Comparison of ENCODE assay signal across 9 cellular contexts in the genomic region with DNA sequence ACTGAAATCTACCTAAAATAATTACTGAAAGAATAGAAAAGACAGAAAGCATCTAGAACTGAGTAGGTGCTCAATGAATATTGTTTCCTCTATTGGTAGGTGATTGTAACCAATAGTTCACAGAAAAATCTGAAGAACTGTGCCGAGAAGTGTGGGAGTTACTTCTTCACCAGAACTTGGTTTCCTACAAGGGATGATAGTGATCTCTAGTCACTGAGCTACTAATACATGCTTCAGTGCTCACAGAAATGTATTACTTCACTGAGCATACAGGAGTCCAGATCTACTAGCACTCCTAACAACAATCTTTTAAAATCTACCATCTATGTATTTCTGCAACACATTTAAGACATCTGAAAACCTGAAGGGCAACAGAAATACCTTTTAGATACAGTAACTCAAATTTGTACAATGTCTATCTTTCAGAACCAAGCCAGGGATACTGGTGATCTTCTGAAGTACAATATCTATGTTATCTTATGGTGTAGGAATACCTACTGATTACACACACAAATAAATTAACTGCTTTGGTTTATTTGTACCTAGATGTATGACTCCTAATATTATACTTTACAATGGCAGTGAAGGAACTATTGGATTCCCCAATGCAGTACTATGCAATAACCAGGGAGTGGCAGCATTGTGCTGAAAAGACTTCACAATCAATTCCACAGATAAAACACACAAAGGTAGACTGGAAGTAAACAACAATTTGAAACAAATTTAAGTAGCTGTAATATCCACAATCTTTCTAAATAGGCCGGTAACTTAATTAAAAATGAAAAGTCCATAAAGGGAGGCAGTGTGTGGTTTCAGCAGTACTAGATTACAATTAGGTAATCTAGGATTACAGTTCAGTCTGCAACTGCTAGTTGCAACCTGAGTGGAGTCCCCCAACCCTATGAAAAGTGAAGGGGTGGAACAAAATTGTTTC.
DNase-seq lines count a peak whose midpoint lies in the region; FAIRE-seq and TF ChIP-seq lines count a peak whose summit lies in the region.
"Had no signal": no experiment of that assay in that cellular context is flagged by ENCODE, and none has a peak within 500 bp of the region (broad histone marks: within the 10 kb centered on the region; RNA-seq: fewer than 3 reads in every experiment).

No MANE protein-coding gene starts in this region.

- in situ Hi-C loops in brain microvascular endothelial cell (cut with HindIII; ENCODE audit: low pct_ligation_motif_present, low sequenced_read_pairs) = no loop called here

- FAIRE-seq in HTR-8/SVneo (lab: Jason Lieb, UNC) = no peak
- peak; percentile 51 for FAIRE-seq in kidney (lab: Jason Lieb, UNC)

- peak; percentile 72 for TF ChIP-seq CTCF in brain microvascular endothelial cell (IDR thresholded peaks at IDR 0.05; ENCODE audit: low read depth, low read length, missing control alignments)
- TF ChIP-seq CTCF in kidney (IDR thresholded peaks at IDR 0.05; ENCODE audit: borderline replicate concordance, extremely low read depth, insufficient read depth) = peak; percentile 88

- peak; percentile 37 for DNase-seq in stimulated activated CD4-positive, alpha-beta T cell treated with anti-CD3 and anti-CD28 coated beads, Interleukin-4, amount 100 ng/mL, for 24 hours
- no peak for DNase-seq in stimulated activated CD4-positive, alpha-beta T cell treated with anti-CD3 and anti-CD28 coated beads, Interleukin-2, amount 100 ng/mL, for 48 hours
- DNase-seq in HTR-8/SVneo (ENCODE audit: insufficient read length, low spot score) (peak; percentile 41), OCI-M2 (lab: John Stamatoyannopoulos, UW; ENCODE audit: unreplicated experiment) (peak; percentile 26), brain microvascular endothelial cell (peak; percentile 36), kidney (no peak), stromal cell of bone marrow (ENCODE audit: low read depth) (peak; percentile 24), mucosa of gallbladder (ENCODE audit: low spot score) (no peak)

- H3K9me3 ChIP-seq in kidney (ENCODE audit: control insufficient read depth in 1 of 2, low read length in 2 of 2) = no peaks in the 10 kb centered on the region

- H3K4me3 ChIP-seq in brain microvascular endothelial cell (ENCODE audit: low read depth, low read length) = no peak overlapping the region
- peak overlapping the region in 1 of 2 donors; percentile 19 for H3K4me3 ChIP-seq in kidney (ENCODE audit: low read length in 2 of 2)

- H3K9ac ChIP-seq in kidney (ENCODE audit: low read length in 2 of 2) = peak overlapping the region in 1 of 2 donors; percentile 10

- H3K27me3 ChIP-seq in brain microvascular endothelial cell (replicated peaks) = no peaks in the 10 kb centered on the region

- intact Hi-C loops in kidney (cut with DNase I) = no loop called here

- H3K36me3 ChIP-seq in brain microvascular endothelial cell (replicated peaks) = no peaks in the 10 kb centered on the region
- H3K36me3 ChIP-seq in kidney (ENCODE audit: control insufficient read depth in 1 of 2, insufficient read depth in 2 of 2, low read length in 2 of 2) = peaks cover 0 to 2% of the 10 kb centered on the region in 2 donors

- H3K27ac ChIP-seq in brain microvascular endothelial cell (no peak overlapping the region), kidney (ENCODE audit: low read depth in 2 of 2, low read length in 2 of 2) (peak overlapping the region; percentile 2 to 19)
- H3K27ac ChIP-seq: epithelial cell of prostate had no signal

- H3K4me1 ChIP-seq in kidney (ENCODE audit: control insufficient read depth in 1 of 2, insufficient read depth in 1 of 2, low read depth in 1 of 2, low read length in 2 of 2) = peaks cover 8 to 29% of the 10 kb centered on the region in 2 donors

Comparison
In these comparisons a context has a peak if more than half of its experiments do, and no peak if none do; other contexts are left out.
1. DNase-seq: peak in stimulated activated CD4-positive, alpha-beta T cell treated with anti-CD3 and anti-CD28 coated beads, Interleukin-4, amount 100 ng/mL, for 24 hours (single experiment), HTR-8/SVneo (single experiment), OCI-M2 (single experiment), brain microvascular endothelial cell (single experiment) and stromal cell of bone marrow (single experiment); none in stimulated activated CD4-positive, alpha-beta T cell treated with anti-CD3 and anti-CD28 coated beads, Interleukin-2, amount 100 ng/mL, for 48 hours (0 of 2), kidney (single experiment) and mucosa of gallbladder (single experiment).